ENCODE assay signal across 16 cellular contexts in the genomic region with DNA sequence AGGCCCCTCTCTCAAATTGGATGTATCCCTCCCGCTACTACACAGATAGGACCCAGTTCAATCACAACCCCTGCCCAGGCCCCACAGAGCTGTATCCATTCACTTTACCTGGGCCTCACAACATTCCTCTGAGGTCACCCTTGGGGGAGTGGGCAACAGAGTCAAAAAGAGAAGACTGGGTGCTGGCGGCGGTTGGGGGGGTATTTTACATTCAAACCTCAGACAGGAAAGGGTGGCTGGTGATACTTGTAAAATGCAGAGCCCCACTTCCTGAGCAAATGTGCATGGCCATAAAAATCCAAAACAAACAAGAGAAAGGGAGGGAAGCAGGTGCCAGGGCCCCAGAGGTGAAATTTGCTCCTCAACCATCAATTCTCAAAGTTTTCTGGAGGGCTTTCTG. TPM values are rescaled to one million over a fixed set of nuclear protein-coding genes. Genes with fewer than 3 reads are reported as not detected.
"Had no signal": no experiment of that assay in that cellular context is flagged by ENCODE, and none has a peak within 500 bp of the region (broad histone marks: within the 10 kb centered on the region; RNA-seq: fewer than 3 reads in every experiment).

No MANE protein-coding gene starts in this region.

- H3K4me3 ChIP-seq: gastroesophageal sphincter, neural progenitor cell, pancreas, testis had no signal

- H3K4me2 ChIP-seq: neural progenitor cell had no signal

- H3K27ac Mint-ChIP-seq: activated CD4-positive, alpha-beta memory T cell treated with anti-CD3 and anti-CD28 coated beads for 36 hours; activated T-helper 1 cell treated with anti-CD3 and anti-CD28 coated beads, Interleukin-12 subunit alpha, Interleukin-12 subunit beta, Interleukin-2, Interleukin-4 antibody, amounts not matched to agents 30 ng/mL and 10 ng/mL and 1 ng/mL, durations not matched to agents 14 hours and 24 hours and 36 hours; stimulated activated naive CD8-positive, alpha-beta T cell treated with anti-CD3 and anti-CD28 coated beads, Interleukin-15, amount 100 ng/mL, for 72 hours had no signal

- DNase-seq: activated CD4-positive, alpha-beta memory T cell treated with anti-CD3 and anti-CD28 coated beads for 36 hours; activated CD4-positive, alpha-beta T cell treated with anti-CD3 and anti-CD28 coated beads for 1 hour; activated naive CD4-positive, alpha-beta T cell; cortex of kidney; left ventricle myocardium superior; mesendoderm; pancreas; stimulated activated CD4-positive, alpha-beta T cell treated with anti-CD3 and anti-CD28 coated beads, Interleukin-4, amount 100 ng/mL, for 1 hour; stimulated activated naive CD8-positive, alpha-beta T cell treated with anti-CD3 and anti-CD28 coated beads, Interleukin-15, amount 100 ng/mL, for 72 hours; testis had no signal

- H3K27ac ChIP-seq: gastroesophageal sphincter, neural progenitor cell, pancreas, testis had no signal

- H3K9me3 ChIP-seq: gastroesophageal sphincter, pancreas, testis had no signal

- H3K9ac ChIP-seq: neural progenitor cell had no signal

- H3K9me3 Mint-ChIP-seq: activated CD4-positive, alpha-beta memory T cell treated with anti-CD3 and anti-CD28 coated beads for 36 hours; activated T-helper 1 cell treated with anti-CD3 and anti-CD28 coated beads, Interleukin-12 subunit alpha, Interleukin-12 subunit beta, Interleukin-2, Interleukin-4 antibody, amounts not matched to agents 30 ng/mL and 10 ng/mL and 1 ng/mL, durations not matched to agents 14 hours and 24 hours and 36 hours; neural progenitor cell; stimulated activated naive CD8-positive, alpha-beta T cell treated with anti-CD3 and anti-CD28 coated beads, Interleukin-15, amount 100 ng/mL, for 72 hours had no signal

- H3K4me3 Mint-ChIP-seq: activated CD4-positive, alpha-beta memory T cell treated with anti-CD3 and anti-CD28 coated beads for 36 hours; activated T-helper 1 cell treated with anti-CD3 and anti-CD28 coated beads, Interleukin-12 subunit alpha, Interleukin-12 subunit beta, Interleukin-2, Interleukin-4 antibody, amounts not matched to agents 30 ng/mL and 10 ng/mL and 1 ng/mL, durations not matched to agents 14 hours and 24 hours and 36 hours; stimulated activated naive CD8-positive, alpha-beta T cell treated with anti-CD3 and anti-CD28 coated beads, Interleukin-15, amount 100 ng/mL, for 72 hours had no signal

- ATAC-seq: gastroesophageal sphincter; left ventricle myocardium superior; pancreas; stimulated activated naive CD8-positive, alpha-beta T cell treated with anti-CD3 and anti-CD28 coated beads, Interleukin-15, amount 100 ng/mL, for 72 hours had no signal

- H3K27me3 ChIP-seq: pancreas, testis had no signal

- H3K36me3 ChIP-seq: gastroesophageal sphincter, neural progenitor cell, pancreas had no signal

- H3K36me3 Mint-ChIP-seq: activated CD4-positive, alpha-beta memory T cell treated with anti-CD3 and anti-CD28 coated beads for 36 hours; neural progenitor cell had no signal

RNA-seq across cellular contexts. Expression of gene LRFN2, which starts 3.5 kb away (rescaled TPM):
- total RNA-seq: activated CD4-positive, alpha-beta memory T cell treated with anti-CD3 and anti-CD28 coated beads for 36 hours; cardiac septum; epithelial cell of proximal tubule; left ventricle myocardium superior had no signal
- polyA plus RNA-seq: keratinocyte had no signal
